Comparison of ENCODE assay signal across 8 cellular contexts in the genomic region with DNA sequence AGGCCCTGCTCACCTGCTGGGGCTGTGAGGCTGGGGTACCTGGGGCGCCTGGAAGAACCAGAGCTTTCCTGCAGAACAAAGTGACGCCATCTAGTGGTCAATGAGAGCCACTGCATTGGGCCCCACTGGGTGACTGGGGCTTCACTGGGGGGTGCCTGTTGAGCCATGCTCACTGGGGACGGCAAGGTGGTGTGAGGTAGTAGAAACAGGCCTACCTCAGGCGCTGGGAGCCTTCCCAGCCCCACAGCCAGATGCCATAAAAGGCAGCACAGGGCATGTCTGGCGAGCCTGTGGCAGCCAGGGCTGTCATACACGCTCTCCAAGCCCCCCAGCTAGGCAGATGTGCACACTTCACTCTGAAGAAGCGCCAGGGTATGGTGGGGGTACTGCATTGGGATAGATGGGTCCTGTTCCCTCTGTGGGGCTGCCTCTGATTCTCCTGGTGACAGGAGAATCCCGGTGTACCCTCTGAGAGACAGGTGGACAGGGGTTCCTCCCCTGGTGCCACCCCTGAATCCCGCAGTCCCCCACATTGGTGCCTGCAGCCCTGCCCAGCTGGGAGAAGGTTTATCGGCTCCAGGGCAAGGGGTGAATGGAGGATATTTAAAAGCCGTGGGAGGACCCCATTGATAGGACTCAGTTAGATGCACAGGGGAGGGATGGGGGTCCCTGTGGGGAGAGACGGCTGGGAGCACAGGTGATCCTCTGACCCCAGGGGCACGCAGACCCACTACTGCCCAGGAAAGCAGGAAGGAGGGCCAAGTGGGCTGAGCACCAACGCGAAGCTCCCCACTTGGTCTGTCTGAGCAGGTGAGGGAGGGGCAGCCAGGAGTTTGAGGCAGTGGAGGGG.
A peak's percentile ranks its signal among the peaks of the same experiment; 100 is the strongest.
DNase-seq lines count a peak whose midpoint lies in the region; ATAC-seq and TF ChIP-seq lines count a peak whose summit lies in the region.

No MANE protein-coding gene starts in this region.

- POLR2A ChIA-PET in WTC11 (lab: Charles Lee), result no interaction called here

- no peak overlapping the region for H3K4me3 ChIP-seq in H7 (ENCODE audit: insufficient read depth, low read depth, low read length)
- H3K4me3 ChIP-seq in choroid plexus epithelial cell (ENCODE audit: low read depth, low read length), result no peak overlapping the region

- H3K4me1 Mint-ChIP-seq in WTC11 (peaks cover 7% of the 10 kb centered on the region), neural crest cell (peaks cover 26% of the 10 kb centered on the region)

- CTCF ChIA-PET in WTC11 (lab: Charles Lee), result interaction anchor here (0.6 to 8.2 kb wide), 53 partner anchors 9 to 229 kb away, joined by 3 to 153 read pairs (median 5); a partner anchor contains a TSS

- TF ChIP-seq CTCF in WTC11 (IDR thresholded peaks at IDR 0.05) (peak; percentile 99), choroid plexus epithelial cell (conservative IDR thresholded peaks at IDR 0.05; ENCODE audit: low read depth, low read length) (peak; percentile 87), neural crest cell (conservative IDR thresholded peaks at IDR 0.05) (peak; percentile 74)

- H3K27me3 Mint-ChIP-seq in WTC11 (ENCODE audit: low read depth) (no peaks in the 10 kb centered on the region), neural crest cell (ENCODE audit: low read depth) (no peaks in the 10 kb centered on the region)

- H3K27ac Mint-ChIP-seq in WTC11, result no peak overlapping the region
- H3K27ac Mint-ChIP-seq in neural crest cell (ENCODE audit: unreplicated experiment), result peak overlapping the region; percentile 12

- H3K4me3 Mint-ChIP-seq in WTC11 (no peak overlapping the region), neural crest cell (no peak overlapping the region)

- no peaks in the 10 kb centered on the region for H3K36me3 ChIP-seq in H7 (replicated peaks; ENCODE audit: control insufficient read depth, insufficient read depth, low read length)

- DNase-seq in Ammon's horn (ENCODE audit: low spot score), result peak; percentile 49
- DNase-seq in H7, result peak; percentile 93
- DNase-seq in WTC11 (ENCODE audit: low spot score), result peak; percentile 77
- peak; percentile 50 for DNase-seq in choroid plexus epithelial cell (ENCODE audit: low read depth)
- DNase-seq in neural crest cell (ENCODE audit: low read depth, low spot score), result peak; percentile 50
- no peak for DNase-seq in SHP77 treated with DMSO at 0.1 percent for 48 hours (lab: John Stamatoyannopoulos, UW)
- DNase-seq in NCI-H446 (lab: John Stamatoyannopoulos, UW), result no peak
- DNase-seq in epidermal melanocyte (ENCODE audit: insufficient read length, low spot score), result no peak

- H3K27me3 ChIP-seq in H7 (ENCODE audit: control insufficient read depth, insufficient read depth, low read length), result no peaks in the 10 kb centered on the region

- H3K36me3 Mint-ChIP-seq in WTC11, result no peaks in the 10 kb centered on the region
- peaks cover 7% of the 10 kb centered on the region for H3K36me3 Mint-ChIP-seq in neural crest cell (ENCODE audit: low read depth)

- peaks cover under 1% of the 10 kb centered on the region; the same call in 1 of the 2 replicates for H3K9me3 Mint-ChIP-seq in WTC11
- H3K9me3 Mint-ChIP-seq in neural crest cell, result no peaks in the 10 kb centered on the region

- peak; percentile 82 for ATAC-seq in WTC11

TF ChIP-seq in WTC11, 78 proteins besides CTCF, POLR2A, EP300 and RAD21:
- TF ChIP-seq ZNF263 (CRISPR knock-in tag; IDR thresholded peaks at IDR 0.05; ENCODE audit: low read depth), result no peak
- TF ChIP-seq, protein P1, sequence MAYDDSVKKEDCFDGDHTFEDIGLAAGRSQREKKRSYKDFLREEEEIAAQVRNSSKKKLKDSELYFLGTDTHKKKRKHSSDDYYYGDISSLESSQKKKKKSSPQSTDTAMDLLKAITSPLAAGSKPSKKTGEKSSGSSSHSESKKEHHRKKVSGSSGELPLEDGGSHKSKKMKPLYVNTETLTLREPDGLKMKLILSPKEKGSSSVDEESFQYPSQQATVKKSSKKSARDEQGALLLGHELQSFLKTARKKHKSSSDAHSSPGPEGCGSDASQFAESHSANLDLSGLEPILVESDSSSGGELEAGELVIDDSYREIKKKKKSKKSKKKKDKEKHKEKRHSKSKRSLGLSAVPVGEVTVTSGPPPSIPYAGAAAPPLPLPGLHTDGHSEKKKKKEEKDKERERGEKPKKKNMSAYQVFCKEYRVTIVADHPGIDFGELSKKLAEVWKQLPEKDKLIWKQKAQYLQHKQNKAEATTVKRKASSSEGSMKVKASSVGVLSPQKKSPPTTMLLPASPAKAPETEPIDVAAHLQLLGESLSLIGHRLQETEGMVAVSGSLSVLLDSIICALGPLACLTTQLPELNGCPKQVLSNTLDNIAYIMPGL (CRISPR knock-in tag; IDR thresholded peaks at IDR 0.05), result no peak
- TF ChIP-seq, protein P2, sequence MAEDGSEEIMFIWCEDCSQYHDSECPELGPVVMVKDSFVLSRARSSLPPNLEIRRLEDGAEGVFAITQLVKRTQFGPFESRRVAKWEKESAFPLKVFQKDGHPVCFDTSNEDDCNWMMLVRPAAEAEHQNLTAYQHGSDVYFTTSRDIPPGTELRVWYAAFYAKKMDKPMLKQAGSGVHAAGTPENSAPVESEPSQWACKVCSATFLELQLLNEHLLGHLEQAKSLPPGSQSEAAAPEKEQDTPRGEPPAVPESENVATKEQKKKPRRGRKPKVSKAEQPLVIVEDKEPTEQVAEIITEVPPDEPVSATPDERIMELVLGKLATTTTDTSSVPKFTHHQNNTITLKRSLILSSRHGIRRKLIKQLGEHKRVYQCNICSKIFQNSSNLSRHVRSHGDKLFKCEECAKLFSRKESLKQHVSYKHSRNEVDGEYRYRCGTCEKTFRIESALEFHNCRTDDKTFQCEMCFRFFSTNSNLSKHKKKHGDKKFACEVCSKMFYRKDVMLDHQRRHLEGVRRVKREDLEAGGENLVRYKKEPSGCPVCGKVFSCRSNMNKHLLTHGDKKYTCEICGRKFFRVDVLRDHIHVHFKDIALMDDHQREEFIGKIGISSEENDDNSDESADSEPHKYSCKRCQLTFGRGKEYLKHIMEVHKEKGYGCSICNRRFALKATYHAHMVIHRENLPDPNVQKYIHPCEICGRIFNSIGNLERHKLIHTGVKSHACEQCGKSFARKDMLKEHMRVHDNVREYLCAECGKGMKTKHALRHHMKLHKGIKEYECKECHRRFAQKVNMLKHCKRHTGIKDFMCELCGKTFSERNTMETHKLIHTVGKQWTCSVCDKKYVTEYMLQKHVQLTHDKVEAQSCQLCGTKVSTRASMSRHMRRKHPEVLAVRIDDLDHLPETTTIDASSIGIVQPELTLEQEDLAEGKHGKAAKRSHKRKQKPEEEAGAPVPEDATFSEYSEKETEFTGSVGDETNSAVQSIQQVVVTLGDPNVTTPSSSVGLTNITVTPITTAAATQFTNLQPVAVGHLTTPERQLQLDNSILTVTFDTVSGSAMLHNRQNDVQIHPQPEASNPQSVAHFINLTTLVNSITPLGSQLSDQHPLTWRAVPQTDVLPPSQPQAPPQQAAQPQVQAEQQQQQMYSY (CRISPR knock-in tag; IDR thresholded peaks at IDR 0.05), result no peak
- TF ChIP-seq, protein P3, sequence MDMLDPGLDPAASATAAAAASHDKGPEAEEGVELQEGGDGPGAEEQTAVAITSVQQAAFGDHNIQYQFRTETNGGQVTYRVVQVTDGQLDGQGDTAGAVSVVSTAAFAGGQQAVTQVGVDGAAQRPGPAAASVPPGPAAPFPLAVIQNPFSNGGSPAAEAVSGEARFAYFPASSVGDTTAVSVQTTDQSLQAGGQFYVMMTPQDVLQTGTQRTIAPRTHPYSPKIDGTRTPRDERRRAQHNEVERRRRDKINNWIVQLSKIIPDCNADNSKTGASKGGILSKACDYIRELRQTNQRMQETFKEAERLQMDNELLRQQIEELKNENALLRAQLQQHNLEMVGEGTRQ (CRISPR knock-in tag; IDR thresholded peaks at IDR 0.05), result no peak
- no peak for TF ChIP-seq ELF4 (CRISPR knock-in tag; IDR thresholded peaks at IDR 0.05; ENCODE audit: low read depth)
- TF ChIP-seq FOXK1 (CRISPR knock-in tag; IDR thresholded peaks at IDR 0.05), result no peak
- TF ChIP-seq ZNF423 (CRISPR knock-in tag; IDR thresholded peaks at IDR 0.05), result peak; percentile 39; the same call in 1 of the 2 replicates
- TF ChIP-seq, protein P4, sequence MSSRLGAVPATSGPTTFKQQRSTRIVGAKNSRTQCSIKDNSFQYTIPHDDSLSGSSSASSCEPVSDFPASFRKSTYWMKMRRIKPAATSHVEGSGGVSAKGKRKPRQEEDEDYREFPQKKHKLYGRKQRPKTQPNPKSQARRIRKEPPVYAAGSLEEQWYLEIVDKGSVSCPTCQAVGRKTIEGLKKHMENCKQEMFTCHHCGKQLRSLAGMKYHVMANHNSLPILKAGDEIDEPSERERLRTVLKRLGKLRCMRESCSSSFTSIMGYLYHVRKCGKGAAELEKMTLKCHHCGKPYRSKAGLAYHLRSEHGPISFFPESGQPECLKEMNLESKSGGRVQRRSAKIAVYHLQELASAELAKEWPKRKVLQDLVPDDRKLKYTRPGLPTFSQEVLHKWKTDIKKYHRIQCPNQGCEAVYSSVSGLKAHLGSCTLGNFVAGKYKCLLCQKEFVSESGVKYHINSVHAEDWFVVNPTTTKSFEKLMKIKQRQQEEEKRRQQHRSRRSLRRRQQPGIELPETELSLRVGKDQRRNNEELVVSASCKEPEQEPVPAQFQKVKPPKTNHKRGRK (CRISPR knock-in tag; IDR thresholded peaks at IDR 0.05; ENCODE audit: borderline replicate concordance), result no peak

Comparison
In these comparisons a context has a peak if more than half of its experiments do, and no peak if none do; other contexts are left out.
1. DNase-seq: peak in Ammon's horn (single experiment), H7 (single experiment), WTC11 (single experiment), choroid plexus epithelial cell (single experiment) and neural crest cell (single experiment); none in SHP77 treated with DMSO at 0.1 percent for 48 hours (single experiment), NCI-H446 (0 of 2) and epidermal melanocyte (single experiment).
2. Peak in every context shown above with its lines, with median percentiles within 50 percentile points of each other: CTCF ChIP-seq.